Comparison of ENCODE assay signal across 1 cellular context in the genomic region with DNA sequence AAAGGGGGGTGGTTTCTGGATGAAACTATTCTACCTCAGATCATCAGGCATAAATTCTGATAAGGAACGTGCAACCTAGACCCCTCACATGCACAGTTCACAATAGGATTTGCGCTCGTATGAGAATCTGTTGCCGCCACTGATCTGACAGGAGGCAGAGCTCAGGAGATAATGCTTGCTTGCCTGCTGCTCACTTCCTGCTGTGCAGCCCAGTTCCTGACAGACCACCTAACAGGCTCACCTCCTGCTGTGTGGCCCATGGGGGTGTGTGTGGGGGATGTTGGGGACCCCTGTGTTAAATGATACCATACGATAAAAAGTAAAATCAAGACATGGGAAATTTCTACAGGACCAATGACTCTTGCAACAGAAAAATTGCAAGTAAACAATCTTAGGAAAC.
TF ChIP-seq lines count a peak whose summit lies in the region.

No MANE protein-coding gene starts in this region.

TF ChIP-seq in neural cell, 6 proteins besides CTCF, POLR2A, EP300 and RAD21:
- peak; percentile 31 for TF ChIP-seq POLR2AphosphoS5 (IDR thresholded peaks at IDR 0.05)
- no peak for TF ChIP-seq MXI1 (conservative IDR thresholded peaks at IDR 0.05; ENCODE audit: poor library complexity, severe bottlenecking)
